Comparison of ENCODE assay signal across 16 cellular contexts in the genomic region with DNA sequence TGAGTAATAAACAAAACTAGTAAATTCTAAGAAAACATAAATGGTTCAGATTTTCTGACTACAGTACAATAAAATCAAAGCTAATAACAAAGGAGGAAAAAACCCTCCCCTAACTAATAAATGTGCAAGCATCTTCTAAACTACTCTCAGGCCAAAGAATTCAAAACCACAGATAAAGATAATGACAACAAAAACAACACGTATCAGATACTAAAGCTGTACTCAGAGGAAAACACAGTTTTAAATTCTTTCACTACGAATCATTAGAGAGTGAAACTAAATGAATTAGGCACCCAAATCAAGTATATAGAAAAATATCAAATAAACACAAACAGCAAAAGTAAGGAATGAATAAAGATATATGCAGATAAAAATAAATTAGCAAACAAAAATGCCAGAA.
DNase-seq lines count a peak whose midpoint lies in the region; ATAC-seq, FAIRE-seq and TF ChIP-seq lines count a peak whose summit lies in the region.
"Had no signal": no experiment of that assay in that cellular context is flagged by ENCODE, and none has a peak within 500 bp of the region (broad histone marks: within the 10 kb centered on the region; RNA-seq: fewer than 3 reads in every experiment).

No MANE protein-coding gene starts in this region.

- peaks cover 31% of the 10 kb centered on the region for H3K27me3 Mint-ChIP-seq in stimulated activated memory B cell treated with anti-CD40 and anti-IgM and Interleukin-4, amounts not matched to agents 10 μg/mL and 1 μg/mL and 100 μg/mL, for 72 hours

- H3K79me2 ChIP-seq in mammary epithelial cell (ENCODE audit: insufficient read depth, low read length) (no peaks in the 10 kb centered on the region), H1 (ENCODE audit: control insufficient read depth in 1 of 2, insufficient read depth in 2 of 2, low read length in 2 of 2) (no peaks in the 10 kb centered on the region)

- no peak overlapping the region for H3K27ac ChIP-seq in mammary epithelial cell (ENCODE audit: insufficient read depth, low read depth, low read length)
- no peak overlapping the region for H3K27ac ChIP-seq in breast epithelium
- H3K27ac ChIP-seq in H1 (ENCODE audit: low read depth, low read length), result no peak overlapping the region
- H3K27ac ChIP-seq in mesenchymal stem cell (ENCODE audit: low read length, poor library complexity, severe bottlenecking), result no peak overlapping the region
- no peak overlapping the region for H3K27ac ChIP-seq in effector memory CD4-positive, alpha-beta T cell (ENCODE audit: insufficient read depth, low read length, poor library complexity, severe bottlenecking)
- H3K27ac ChIP-seq: C4-2B had no signal

- no peaks in the 10 kb centered on the region for H3K36me3 Mint-ChIP-seq in stimulated activated memory B cell treated with anti-CD40 and anti-IgM and Interleukin-4, amounts not matched to agents 10 μg/mL and 1 μg/mL and 100 μg/mL, for 72 hours

- H3K79me1 ChIP-seq in H1 (ENCODE audit: low read depth, low read length), result no peaks in the 10 kb centered on the region
- no peaks in the 10 kb centered on the region for H3K79me1 ChIP-seq in mesenchymal stem cell (replicated peaks; ENCODE audit: low read length, poor library complexity, severe bottlenecking)

- H4K5ac ChIP-seq in H1 (ENCODE audit: insufficient read length, low read depth, low read length), result no peak overlapping the region

- no peaks in the 10 kb centered on the region for H3K4me1 Mint-ChIP-seq in stimulated activated memory B cell treated with anti-CD40 and anti-IgM and Interleukin-4, amounts not matched to agents 10 μg/mL and 1 μg/mL and 100 μg/mL, for 72 hours

- H3K4me3 Mint-ChIP-seq in stimulated activated memory B cell treated with anti-CD40 and anti-IgM and Interleukin-4, amounts not matched to agents 10 μg/mL and 1 μg/mL and 100 μg/mL, for 72 hours, result no peak overlapping the region
- H3K4me3 Mint-ChIP-seq: H9 had no signal

- H3K27me3 ChIP-seq in mammary epithelial cell (ENCODE audit: insufficient read depth, low read length), result no peaks in the 10 kb centered on the region
- peaks cover 0 to 12% of the 10 kb centered on the region in 2 donors for H3K27me3 ChIP-seq in breast epithelium
- no peaks in the 10 kb centered on the region for H3K27me3 ChIP-seq in H1 (replicated peaks in 1 of 4; ENCODE audit: control insufficient read depth in 3 of 4, extremely low read depth in 1 of 4, insufficient read depth in 3 of 4, low read length in 3 of 4)
- peaks cover 0 to 2% of the 10 kb centered on the region in 2 experiments for H3K27me3 ChIP-seq in mesenchymal stem cell (ENCODE audit: control insufficient read depth in 1 of 2, insufficient read depth in 1 of 2, low read length in 2 of 2)
- no peaks in the 10 kb centered on the region for H3K27me3 ChIP-seq in effector memory CD4-positive, alpha-beta T cell (replicated peaks; ENCODE audit: control insufficient read depth, insufficient read depth, low read length, poor library complexity, severe bottlenecking)

- H3K9ac ChIP-seq in mammary epithelial cell (ENCODE audit: insufficient read depth, low read length), result no peak overlapping the region
- H3K9ac ChIP-seq in H1 (replicated peaks in 1 of 4; ENCODE audit: extremely low read depth in 1 of 4, low read depth in 3 of 4, low read length in 3 of 4), result no peak overlapping the region
- peak overlapping the region; percentile 35 for H3K9ac ChIP-seq in mesenchymal stem cell (ENCODE audit: low read length)

- H4K91ac ChIP-seq in H1 (replicated peaks; ENCODE audit: insufficient read length, low read length) (no peak overlapping the region), mesenchymal stem cell (ENCODE audit: low read length) (no peak overlapping the region)

- H3K23me2 ChIP-seq in H1 (ENCODE audit: low read depth, low read length), result no peaks in the 10 kb centered on the region

- TF ChIP-seq EP300 in H1 (IDR thresholded peaks at IDR 0.05; ENCODE audit: borderline replicate concordance in 1 of 2, low read depth in 2 of 2, low read length in 2 of 2), result no peak

- TF ChIP-seq POLR2A in breast epithelium (IDR thresholded peaks at IDR 0.05), result no peak
- TF ChIP-seq POLR2A in H1 (IDR thresholded peaks at IDR 0.05; ENCODE audit: control extremely low read depth in 1 of 2, low read depth in 2 of 2, low read length in 2 of 2), result no peak

- dilution Hi-C loops in mammary epithelial cell (cut with HindIII; ENCODE audit: low sequenced_read_pairs), result no loop called here

- no peak overlapping the region for H3K23ac ChIP-seq in H1 (ENCODE audit: insufficient read length)
- no peak overlapping the region for H3K23ac ChIP-seq in mesenchymal stem cell (ENCODE audit: low read length in 2 of 2)

- H3K4ac ChIP-seq in H1 (replicated peaks; ENCODE audit: insufficient read length, low read depth, low read length), result no peak overlapping the region
- no peak overlapping the region for H3K4ac ChIP-seq in mesenchymal stem cell (ENCODE audit: low read depth in 1 of 2, low read length in 2 of 2)

- H3K4me1 ChIP-seq in mammary epithelial cell (ENCODE audit: insufficient read depth, low read length) (peaks cover 14% of the 10 kb centered on the region), breast epithelium (no peaks in the 10 kb centered on the region), H1 (replicated peaks in 1 of 4; ENCODE audit: control insufficient read depth in 3 of 4, insufficient read depth in 4 of 4, low read length in 3 of 4) (peaks cover 2 to 5% (median 3%) of the 10 kb centered on the region in 4 experiments; a peak in 4 of 7 replicates), mesenchymal stem cell (ENCODE audit: control insufficient read depth, insufficient read depth, low read depth, low read length) (no peaks in the 10 kb centered on the region)
- H3K4me1 ChIP-seq in effector memory CD4-positive, alpha-beta T cell (ENCODE audit: control insufficient read depth, insufficient read depth, low read length, poor library complexity, severe bottlenecking), result no peaks in the 10 kb centered on the region

- DNase-seq in mammary epithelial cell (peak; percentile 42), breast epithelium (ENCODE audit: low spot score in 2 of 2) (no peak), H1 (ENCODE audit: low read depth in 1 of 2, low spot score in 2 of 2) (no peak), mesenchymal stem cell (no peak), medulla oblongata (ENCODE audit: extremely low spot score) (no peak), left lobe of liver (ENCODE audit: low spot score) (no peak)
- DNase-seq in effector memory CD4-positive, alpha-beta T cell, result no peak
- DNase-seq: 8988T, H9, MG63, NCI-H1105, NCI-H187, NCI-H446, NCI-H748 treated with DMSO at 0.1 percent for 48 hours had no signal

- CTCF ChIA-PET in mammary epithelial cell (lab: Charles Lee; ENCODE audit: low non-redundant PET), result no interaction called here
- CTCF ChIA-PET in H1 (lab: Charles Lee; ENCODE audit: partially characterized antibody), result interaction anchor here (0.7 to 1.1 kb wide), 3 partner anchors 30 to 156 kb away, joined by 3 read pairs; no protein-coding TSS in a partner anchor

- H2AFZ ChIP-seq in mammary epithelial cell (ENCODE audit: low read depth, low read length) (no peak overlapping the region), H1 (ENCODE audit: low read length) (no peak overlapping the region), mesenchymal stem cell (ENCODE audit: low read depth, low read length) (no peak overlapping the region)

- in situ Hi-C loops in mammary epithelial cell (cut with MboI; ENCODE audit: low sequenced_read_pairs in 2 of 2), result no loop called here

- H2BK20ac ChIP-seq in H1 (ENCODE audit: low read length), result no peak overlapping the region

- H3K36me3 ChIP-seq in mammary epithelial cell (ENCODE audit: insufficient read depth, low read length) (no peaks in the 10 kb centered on the region), breast epithelium (no peaks in the 10 kb centered on the region), H1 (ENCODE audit: control insufficient read depth in 2 of 4, insufficient read depth in 4 of 4, low read length in 3 of 4) (no peaks in the 10 kb centered on the region), mesenchymal stem cell (ENCODE audit: control insufficient read depth in 1 of 2, insufficient read depth in 2 of 2, low read depth in 1 of 2, low read length in 2 of 2) (no peaks in the 10 kb centered on the region)
- H3K36me3 ChIP-seq in effector memory CD4-positive, alpha-beta T cell (ENCODE audit: control insufficient read depth, insufficient read depth, low read length), result no peaks in the 10 kb centered on the region
- H3K36me3 ChIP-seq: MG63 had no signal

- no peak overlapping the region for H3K56ac ChIP-seq in H1 (replicated peaks; ENCODE audit: insufficient read length, low read depth, low read length)

- H2BK15ac ChIP-seq in H1 (ENCODE audit: low read length) (no peak overlapping the region), mesenchymal stem cell (ENCODE audit: low read depth, poor library complexity, severe bottlenecking) (no peak overlapping the region)

- H3K4me3 ChIP-seq in mammary epithelial cell (replicated peaks in 1 of 3; ENCODE audit: insufficient read depth in 1 of 3, low read depth in 2 of 3, low read length in 3 of 3) (no peak overlapping the region), breast epithelium (no peak overlapping the region), H1 (ENCODE audit: extremely low read depth in 1 of 4, insufficient read depth in 2 of 4, low read depth in 3 of 4, low read length in 4 of 4) (no peak overlapping the region; a peak in 1 of 8 replicates), mesenchymal stem cell (ENCODE audit: insufficient read depth in 1 of 2, low read depth in 1 of 2, low read length in 2 of 2) (peak overlapping the region in 1 of 2 experiments; percentile 12)
- H3K4me3 ChIP-seq in effector memory CD4-positive, alpha-beta T cell (ENCODE audit: insufficient read depth, low read depth, low read length, poor library complexity, severe bottlenecking), result no peak overlapping the region
- H3K4me3 ChIP-seq: MG63 had no signal

- H2BK12ac ChIP-seq in H1 (ENCODE audit: low read depth, low read length), result no peak overlapping the region
- H2BK12ac ChIP-seq in mesenchymal stem cell (ENCODE audit: low read length in 2 of 2), result no peak overlapping the region

- H3K9me3 ChIP-seq in mammary epithelial cell (replicated peaks; ENCODE audit: insufficient read depth, low read length) (no peaks in the 10 kb centered on the region), breast epithelium (no peaks in the 10 kb centered on the region), H1 (ENCODE audit: insufficient read depth in 2 of 2, low read depth in 1 of 2, low read length in 1 of 2) (no peaks in the 10 kb centered on the region), mesenchymal stem cell (ENCODE audit: control insufficient read depth, low read length) (no peaks in the 10 kb centered on the region)
- no peaks in the 10 kb centered on the region for H3K9me3 ChIP-seq in effector memory CD4-positive, alpha-beta T cell (ENCODE audit: control insufficient read depth, low read length)
- H3K9me3 ChIP-seq: MG63 had no signal

- peak; percentile 48 for FAIRE-seq in H1 (lab: Jason Lieb, UNC)

- intact Hi-C loops in mammary epithelial cell (cut with micrococcal nuclease) (no loop called here), breast epithelium (cut with DNase I; ENCODE audit: low total_unique reads) (no loop called here)

- H2AK5ac ChIP-seq in H1 (ENCODE audit: low read depth, low read length), result no peak overlapping the region
- no peak overlapping the region for H2AK5ac ChIP-seq in mesenchymal stem cell (ENCODE audit: low read length, severe bottlenecking)

- H3K27ac Mint-ChIP-seq in stimulated activated memory B cell treated with anti-CD40 and anti-IgM and Interleukin-4, amounts not matched to agents 10 μg/mL and 1 μg/mL and 100 μg/mL, for 72 hours, result no peak overlapping the region

- H4K20me1 ChIP-seq in mammary epithelial cell (ENCODE audit: insufficient read depth, low read length), result no peaks in the 10 kb centered on the region
- H4K20me1 ChIP-seq in H1 (replicated peaks in 1 of 2; ENCODE audit: control insufficient read depth in 1 of 2, insufficient read depth in 2 of 2, low read length in 2 of 2), result no peaks in the 10 kb centered on the region

- POLR2A ChIA-PET in H1 (lab: Charles Lee; ENCODE audit: partially characterized antibody), result interaction anchor here (1.2 kb wide), 1 partner anchor 22 kb away, joined by 3 read pairs; no protein-coding TSS in a partner anchor

- no peak for TF ChIP-seq RAD21 in H1 (IDR thresholded peaks at IDR 0.05 in 1 of 2, conservative IDR thresholded peaks at IDR 0.05 in 1 of 2; ENCODE audit: low read depth in 2 of 2, low read length in 2 of 2)

- TF ChIP-seq CTCF in mammary epithelial cell (conservative IDR thresholded peaks at IDR 0.05 in 1 of 2, IDR thresholded peaks at IDR 0.05 in 1 of 2; ENCODE audit: extremely low read depth in 1 of 2, insufficient read depth in 1 of 2, low read depth in 1 of 2, low read length in 2 of 2), result no peak
- no peak for TF ChIP-seq CTCF in breast epithelium (IDR thresholded peaks at IDR 0.05)
- no peak for TF ChIP-seq CTCF in H1 (IDR thresholded peaks at IDR 0.05; ENCODE audit: control extremely low read depth in 1 of 3, insufficient read depth in 1 of 3, low read depth in 1 of 3, low read length in 3 of 3)

- no peak overlapping the region for H2BK5ac ChIP-seq in H1 (ENCODE audit: low read depth, low read length)
- no peak overlapping the region for H2BK5ac ChIP-seq in mesenchymal stem cell (ENCODE audit: low read depth, low read length, poor library complexity, severe bottlenecking)

- 50% methylated on average over 2 of the region's 2 CpGs for WGBS in mammary epithelial cell (ENCODE audit: low coverage, missing lambda C conversion rate)
- WGBS in H1 (ENCODE audit: extremely low coverage in 1 of 2, insufficient coverage in 1 of 2, insufficient read length in 1 of 2, insufficient replicate concordance in 2 of 2, low coverage in 1 of 2, low lambda C conversion rate in 2 of 2, missing lambda C conversion rate in 1 of 2), 2 experiments, result 63% methylated on average over 2 of the region's 2 CpGs; no CpG with 5 or more reads in 1 of the 2 experiments
- no CpG with 5 or more reads among the region's 2 CpGs for WGBS in mesenchymal stem cell

- BruUV-seq in mammary epithelial cell (replicated peaks; lab: Mats Ljungman, UMichigan), result no TSS peak

- H3K18ac ChIP-seq in H1 (ENCODE audit: extremely low read depth, low read length), result no peak overlapping the region
- H3K18ac ChIP-seq in mesenchymal stem cell (ENCODE audit: low read depth in 1 of 2, low read length in 2 of 2), result no peak overlapping the region

- no peak overlapping the region for H3K4me2 ChIP-seq in mammary epithelial cell (ENCODE audit: insufficient read depth, low read depth, low read length)
- H3K4me2 ChIP-seq in H1 (ENCODE audit: insufficient read depth in 1 of 2, low read depth in 2 of 2, low read length in 2 of 2), result no peak overlapping the region
- H3K4me2 ChIP-seq in mesenchymal stem cell (ENCODE audit: low read length, poor library complexity, severe bottlenecking), result no peak overlapping the region

- H4K8ac ChIP-seq in H1 (ENCODE audit: extremely low read depth, insufficient read depth, low read length), result no peak overlapping the region
- no peak overlapping the region for H4K8ac ChIP-seq in mesenchymal stem cell (ENCODE audit: low read length)

- no peaks in the 10 kb centered on the region for H3K9me3 Mint-ChIP-seq in stimulated activated memory B cell treated with anti-CD40 and anti-IgM and Interleukin-4, amounts not matched to agents 10 μg/mL and 1 μg/mL and 100 μg/mL, for 72 hours
- H3K9me3 Mint-ChIP-seq: H9 had no signal

- H3K14ac ChIP-seq in H1 (ENCODE audit: insufficient read length), result no peak overlapping the region
- no peak overlapping the region for H3K14ac ChIP-seq in mesenchymal stem cell (ENCODE audit: low read length in 2 of 2)

- H2BK120ac ChIP-seq in H1 (replicated peaks; ENCODE audit: low read depth, low read length) (no peak overlapping the region), mesenchymal stem cell (ENCODE audit: low read depth, low read length) (no peak overlapping the region)

- no peak for ATAC-seq in stimulated activated memory B cell treated with anti-CD40 and anti-IgM and Interleukin-4, amounts not matched to agents 10 μg/mL and 1 μg/mL and 100 μg/mL, for 72 hours
- ATAC-seq in left lobe of liver, result no peak
